7 cellular contexts compared by ENCODE assay signal in the genomic region with DNA sequence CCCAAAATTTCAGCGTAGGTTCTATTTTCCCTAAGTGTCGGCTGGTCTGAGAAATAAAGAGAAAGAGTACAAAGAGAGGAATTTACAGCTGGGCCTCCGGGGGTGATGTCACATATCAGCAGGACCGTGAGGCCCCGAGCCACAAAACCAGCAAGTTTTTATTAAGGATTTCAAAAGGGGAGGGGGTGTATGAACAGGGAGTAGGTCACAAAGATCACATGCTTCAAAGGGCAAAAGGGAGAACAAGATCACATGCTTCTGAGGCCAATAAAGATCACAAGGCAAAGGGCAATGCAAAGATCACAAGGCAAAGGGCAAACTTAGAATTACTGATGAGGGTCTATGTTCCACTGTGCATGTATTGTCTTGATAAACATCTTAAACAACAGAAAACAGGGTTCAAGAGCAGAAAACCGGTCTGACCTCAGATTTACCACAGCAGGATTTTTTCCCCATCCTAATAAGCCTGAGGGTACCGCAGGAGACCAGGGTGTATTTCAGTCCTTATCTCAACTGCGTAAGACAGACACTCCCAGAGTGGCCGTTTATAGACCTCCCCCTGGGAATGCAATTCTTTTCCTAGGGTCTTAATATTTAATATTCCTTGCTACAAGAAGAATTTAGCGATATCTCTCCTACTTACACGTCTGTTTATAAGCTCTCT. TPM values are rescaled to one million over a fixed set of nuclear protein-coding genes. Genes with fewer than 3 reads are reported as not detected.
"Had no signal": no experiment of that assay in that cellular context is flagged by ENCODE, and none has a peak within 500 bp of the region (broad histone marks: within the 10 kb centered on the region; RNA-seq: fewer than 3 reads in every experiment).

A gene (minus strand): TSS at position 134 of the 664 bp plus-strand sequence. CDS start 13,602 bp downstream, outside the sequence.

RNA-seq across cellular contexts. Expression of the gene that starts here (rescaled TPM):
- total RNA-seq: esophagus muscularis mucosa, fibroblast of lung, left colon, left ventricle myocardium superior, tibial nerve had no signal
- polyA plus RNA-seq: immature natural killer cell; naive thymus-derived CD4-positive, alpha-beta T cell had no signal
